15 cellular contexts compared by ENCODE assay signal in genomic region chrX:119228506-119229290, GRCh38. TPM values are rescaled to one million over a fixed set of nuclear protein-coding genes. Genes with fewer than 3 reads are reported as not detected.
A peak's percentile ranks its signal among the peaks of the same experiment; 100 is the strongest.
DNase-seq lines count a peak whose midpoint lies in the region; ATAC-seq and TF ChIP-seq lines count a peak whose summit lies in the region.
"Had no signal": no experiment of that assay in that cellular context is flagged by ENCODE, and none has a peak within 500 bp of the region (broad histone marks: within the 10 kb centered on the region; RNA-seq: fewer than 3 reads in every experiment).

No MANE protein-coding gene starts in this region.

- intact Hi-C loops in IMR-90 (cut with micrococcal nuclease) (no loop called here), left ventricle myocardium inferior (cut with micrococcal nuclease) (no loop called here)

- WGBS in IMR-90 (ENCODE audit: extremely low coverage in 2 of 2, insufficient read length in 1 of 2), 2 experiments: 60% methylated on average over 1 of the region's 6 CpGs; no CpG with 5 or more reads in 1 of the 2 experiments

- no peak overlapping the region for H4K5ac ChIP-seq in IMR-90 (ENCODE audit: low read depth, low read length)

- H2BK15ac ChIP-seq in IMR-90 (ENCODE audit: low read depth, low read length): no peak overlapping the region

- no peaks in the 10 kb centered on the region for H3K9me3 ChIP-seq in IMR-90 (ENCODE audit: control insufficient read depth, insufficient read depth, low read length)
- H3K9me3 ChIP-seq in left ventricle myocardium inferior (replicated peaks): no peaks in the 10 kb centered on the region

- H3K4me2 ChIP-seq in IMR-90 (ENCODE audit: low read depth, low read length): peak overlapping the region; percentile 66; the same call in 1 of the 2 replicates

- H3K14ac ChIP-seq in IMR-90 (replicated peaks; ENCODE audit: low read depth, low read length): no peak overlapping the region

- no peak overlapping the region for H2BK5ac ChIP-seq in IMR-90 (ENCODE audit: low read depth, low read length, poor library complexity, severe bottlenecking)

- H2BK20ac ChIP-seq in IMR-90 (ENCODE audit: low read depth, low read length): no peak overlapping the region

- H3K23ac ChIP-seq in IMR-90 (ENCODE audit: low read depth, low read length): no peak overlapping the region

- no peak overlapping the region for H3K56ac ChIP-seq in IMR-90 (ENCODE audit: extremely low read depth, insufficient read depth, low read length)

- H2AK9ac ChIP-seq in IMR-90 (replicated peaks; ENCODE audit: low read depth, low read length, poor library complexity): no peak overlapping the region

- H3K4me3 ChIP-seq in IMR-90 (ENCODE audit: insufficient read depth, low read depth, low read length) (no peak overlapping the region), cardiac fibroblast (replicated peaks in 1 of 2; ENCODE audit: low read depth in 2 of 2, low read length in 2 of 2) (no peak overlapping the region), left ventricle myocardium inferior (no peak overlapping the region)

- DNase-seq in AG08396 (ENCODE audit: low spot score): peak; percentile 46
- peak; percentile 88 for DNase-seq in IMR-90
- DNase-seq in cardiac fibroblast (ENCODE audit: low read depth in 2 of 2): peak; percentile 91 to 92
- peak; percentile 86 for DNase-seq in kidney tubule cell (ENCODE audit: low spot score)
- no peak for DNase-seq in iPS-NIHi11 (ENCODE audit: low spot score)
- DNase-seq in activated naive CD4-positive, alpha-beta T cell treated with anti-CD3 and anti-CD28 coated beads, Interleukin-2, amount 50 U/mL, for 16 hours: no peak
- DNase-seq in left ventricle myocardium inferior: no peak
- no peak for DNase-seq in T-helper 1 cell
- DNase-seq: aorta; erythroblast; islet precursor cell; naive thymus-derived CD8-positive, alpha-beta T cell; stimulated activated CD4-positive, alpha-beta T cell treated with anti-CD3 and anti-CD28 coated beads, Interleukin-15, amount 100 ng/mL, for 24 hours; stimulated activated CD8-positive, alpha-beta memory T cell treated with anti-CD3 and anti-CD28 coated beads, Interleukin-4, amount 100 ng/mL, for 48 hours had no signal

- peak; percentile 59 for ATAC-seq in IMR-90 (ENCODE audit: low read depth)
- ATAC-seq: naive thymus-derived CD8-positive, alpha-beta T cell had no signal

- POLR2A ChIA-PET in IMR-90 (lab: Charles Lee; ENCODE audit: unreplicated experiment): interaction anchor here (1.3 kb wide), 1 partner anchor 10 kb away, joined by 14 read pairs; no protein-coding TSS in a partner anchor

- no peaks in the 10 kb centered on the region for H3K79me1 ChIP-seq in IMR-90 (ENCODE audit: low read depth in 1 of 2, low read length in 2 of 2)

- no peak overlapping the region for H3K18ac ChIP-seq in IMR-90 (ENCODE audit: low read depth, low read length)

- BruUV-seq in IMR-90 (replicated peaks; lab: Mats Ljungman, UMichigan): no TSS peak

- no peak overlapping the region for H3K9ac ChIP-seq in IMR-90 (ENCODE audit: low read depth, low read length)

- H2BK120ac ChIP-seq in IMR-90 (ENCODE audit: low read depth, low read length): no peak overlapping the region

- H4K8ac ChIP-seq in IMR-90 (ENCODE audit: low read depth in 2 of 2, low read length in 2 of 2): no peak overlapping the region

- no peak overlapping the region for H2AFZ ChIP-seq in IMR-90 (replicated peaks; ENCODE audit: low read length, poor library complexity)

- CTCF ChIA-PET in IMR-90 (lab: Yijun Ruan, JAX): interaction anchor here (0.5 kb wide), 2 partner anchors 107 to 264 kb away, joined by 3 to 5 read pairs; no protein-coding TSS in a partner anchor

- no peak for TF ChIP-seq RAD21 in IMR-90 (IDR thresholded peaks at IDR 0.05; ENCODE audit: low read length)

- H3K27ac ChIP-seq in IMR-90 (ENCODE audit: insufficient read depth, low read length) (no peak overlapping the region), left ventricle myocardium inferior (replicated peaks) (no peak overlapping the region)
- H3K27ac ChIP-seq: VCaP had no signal

- no peaks in the 10 kb centered on the region for H4K20me1 ChIP-seq in IMR-90 (ENCODE audit: insufficient read depth, low read length)

- TF ChIP-seq POLR2A in IMR-90 (IDR thresholded peaks at IDR 0.05; ENCODE audit: low read depth, low read length): no peak

- H3K4ac ChIP-seq in IMR-90 (ENCODE audit: low read depth, low read length): no peak overlapping the region

- H2AK5ac ChIP-seq in IMR-90 (ENCODE audit: low read depth, low read length): no peak overlapping the region

- no peak overlapping the region for H4K91ac ChIP-seq in IMR-90 (ENCODE audit: insufficient read depth, low read depth, low read length)

- H3K4me1 ChIP-seq in IMR-90 (ENCODE audit: control insufficient read depth, insufficient read depth, low read length): no peaks in the 10 kb centered on the region
- H3K4me1 ChIP-seq in left ventricle myocardium inferior: no peaks in the 10 kb centered on the region

- H3K36me3 ChIP-seq in IMR-90 (ENCODE audit: control insufficient read depth, insufficient read depth, low read length) (no peaks in the 10 kb centered on the region), left ventricle myocardium inferior (no peaks in the 10 kb centered on the region)

- TF ChIP-seq CTCF in IMR-90 (conservative IDR thresholded peaks at IDR 0.05; ENCODE audit: low read depth, low read length): no peak
- no peak for TF ChIP-seq CTCF in cardiac fibroblast (IDR thresholded peaks at IDR 0.05; ENCODE audit: low read depth, low read length)
- no peak for TF ChIP-seq CTCF in left ventricle myocardium inferior (IDR thresholded peaks at IDR 0.05; ENCODE audit: borderline replicate concordance)

- dilution Hi-C loops in IMR-90 (cut with HindIII; ENCODE audit: low sequenced_read_pairs, unreplicated experiment): no loop called here

- in situ Hi-C loops in IMR-90 (cut with MboI; ENCODE audit: low sequenced_read_pairs): no loop called here

- peaks cover 5% of the 10 kb centered on the region for H3K27me3 ChIP-seq in IMR-90 (ENCODE audit: control insufficient read depth, insufficient read depth, low read length)
- H3K27me3 ChIP-seq in left ventricle myocardium inferior (ENCODE audit: low read depth): no peaks in the 10 kb centered on the region

- no peaks in the 10 kb centered on the region; the same call in 1 of the 2 replicates for H3K9me1 ChIP-seq in IMR-90 (ENCODE audit: insufficient read depth, low read length)

TF ChIP-seq in IMR-90, 13 proteins besides CTCF, POLR2A, EP300 and RAD21:
- no peak for TF ChIP-seq NFE2L2 (IDR thresholded peaks at IDR 0.05; ENCODE audit: low read depth, low read length)
- TF ChIP-seq RFX5 (IDR thresholded peaks at IDR 0.05; ENCODE audit: low read depth, low read length): no peak
- no peak for TF ChIP-seq CEBPB (IDR thresholded peaks at IDR 0.05; ENCODE audit: low read depth, low read length)
- TF ChIP-seq CHD1 (IDR thresholded peaks at IDR 0.05; ENCODE audit: low read depth, low read length): no peak
TF ChIP-seq in IMR-90: peak in this region for 0.

RNA-seq across cellular contexts. Expression of gene PGRMC1, which starts 7.4 kb away (rescaled TPM):
- 75.3 and 124 TPM in 2 replicates for total RNA-seq in IMR-90 (2012; rRNA removed)
- polyA plus RNA-seq in IMR-90 (2012; rRNA removed): 49.7 and 58.5 TPM in 2 replicates
- 20.1 and 44.0 TPM in 2 replicates for polyA plus RNA-seq in IMR-90 (2012; cell fraction: cytosol; rRNA removed)
- polyA plus RNA-seq in IMR-90 (2012; cell fraction: nucleus; rRNA removed; ENCODE audit: low replicate concordance): 19.6 and 25.0 TPM in 2 replicates
- 16.1 TPM for total RNA-seq in left ventricle myocardium inferior

Comparison
In these comparisons a context has a peak if more than half of its experiments do, and no peak if none do; other contexts are left out.
1. DNase-seq: peak in AG08396 (single experiment), IMR-90 (single experiment), cardiac fibroblast (2 of 2) and kidney tubule cell (single experiment); none in iPS-NIHi11 (single experiment), activated naive CD4-positive, alpha-beta T cell treated with anti-CD3 and anti-CD28 coated beads, Interleukin-2, amount 50 U/mL, for 16 hours (single experiment), left ventricle myocardium inferior (single experiment) and T-helper 1 cell (0 of 5).